ENCODE assay signal across 10 cellular contexts in genomic region chr13:106376411-106377112, GRCh38.
DNase-seq lines count a peak whose midpoint lies in the region; FAIRE-seq and TF ChIP-seq lines count a peak whose summit lies in the region.
"Had no signal": no experiment of that assay in that cellular context is flagged by ENCODE, and none has a peak within 500 bp of the region (broad histone marks: within the 10 kb centered on the region; RNA-seq: fewer than 3 reads in every experiment).

No MANE protein-coding gene starts in this region.

- in situ Hi-C loops in GM13976 (cut with MboI; ENCODE audit: low sequenced_read_pairs, unreplicated experiment): no loop called here

- no peaks in the 10 kb centered on the region for H3K36me3 ChIP-seq in H7 (replicated peaks; ENCODE audit: control insufficient read depth, insufficient read depth, low read length)
- H3K36me3 ChIP-seq: ascending aorta had no signal

- TF ChIP-seq CTCF in GM13976 (IDR thresholded peaks at IDR 0.05; ENCODE audit: borderline replicate concordance, control extremely low read depth, extremely low read depth, insufficient read depth, missing control alignments): no peak

- no peaks in the 10 kb centered on the region for H3K27me3 ChIP-seq in H7 (ENCODE audit: control insufficient read depth, insufficient read depth, low read length)
- H3K27me3 ChIP-seq: ascending aorta had no signal

- H3K4me3 ChIP-seq in H7 (ENCODE audit: insufficient read depth, low read depth, low read length): no peak overlapping the region
- H3K4me3 ChIP-seq: ascending aorta had no signal

- peak; percentile 90 for FAIRE-seq in RCC 7860 (lab: Jason Lieb, UNC)

- peak; percentile 20 to 23 for DNase-seq in activated T-cell treated with anti-CD3 and anti-CD28 coated beads, Interleukin-2, amount 50 U/mL, for 48 hours
- no peak for DNase-seq in activated T-cell treated with anti-CD3 and anti-CD28 coated beads for 4 hours
- peak; percentile 90 for DNase-seq in RCC 7860 (ENCODE audit: low spot score)
- peak; percentile 84 for DNase-seq in fibroblast of peridontal ligament (ENCODE audit: extremely low read depth)
- peak; percentile 61 for DNase-seq in stromal cell of bone marrow (ENCODE audit: low read depth)
- no peak for DNase-seq in NCI-H1436 (lab: John Stamatoyannopoulos, UW)
- no peak for DNase-seq in H7
- DNase-seq in GM13976 (ENCODE audit: low spot score): no peak
- DNase-seq: Right ventricle myocardium superior had no signal

Comparison
In these comparisons a context has a peak if more than half of its experiments do, and no peak if none do; other contexts are left out.
1. DNase-seq: peak in activated T-cell treated with anti-CD3 and anti-CD28 coated beads, Interleukin-2, amount 50 U/mL, for 48 hours (2 of 2), RCC 7860 (single experiment), fibroblast of peridontal ligament (single experiment) and stromal cell of bone marrow (single experiment); none in activated T-cell treated with anti-CD3 and anti-CD28 coated beads for 4 hours (single experiment), NCI-H1436 (single experiment), H7 (single experiment) and GM13976 (single experiment).